Comparison of ENCODE assay signal across 1 cellular context in genomic region chr7:123410273-123410928, GRCh38.
TF ChIP-seq lines count a peak whose summit lies in the region.

No MANE protein-coding gene starts in this region.

TF ChIP-seq in HEK293, 187 proteins besides CTCF, POLR2A, EP300 and RAD21 (continued from another document):
- peak; percentile 66; the same call in 1 of the 2 replicates for TF ChIP-seq ZBTB44 (tag by site-specific recombination; IDR thresholded peaks at IDR 0.05)
- TF ChIP-seq KLF17 (tag by site-specific recombination; IDR thresholded peaks at IDR 0.05): peak; percentile 74
- TF ChIP-seq PRDM6 (tag by site-specific recombination; IDR thresholded peaks at IDR 0.05): peak; percentile 83
